ENCODE assay signal across 31 cellular contexts in the genomic region with DNA sequence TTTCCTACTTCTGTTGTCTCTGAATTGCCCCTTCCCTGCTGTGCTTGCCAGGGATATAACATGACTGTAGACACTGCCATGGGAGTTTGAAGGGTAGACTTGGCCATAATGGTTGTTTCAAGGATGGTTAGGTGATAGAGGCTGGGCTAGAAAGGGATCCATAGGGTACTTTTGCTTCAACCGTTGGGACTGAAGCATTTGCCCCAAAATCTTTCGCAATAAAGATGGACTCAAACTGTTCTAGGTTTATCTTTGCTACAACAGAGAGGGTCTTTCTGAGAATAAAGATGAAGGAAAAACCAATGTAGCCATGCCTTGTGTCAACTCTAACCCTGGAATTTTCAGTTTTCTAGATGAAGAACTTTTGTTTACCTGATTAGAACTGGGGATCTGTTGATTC. TPM values are rescaled to one million over a fixed set of nuclear protein-coding genes. Genes with fewer than 3 reads are reported as not detected.
"Had no signal": no experiment of that assay in that cellular context is flagged by ENCODE, and none has a peak within 500 bp of the region (broad histone marks: within the 10 kb centered on the region; RNA-seq: fewer than 3 reads in every experiment).

No MANE protein-coding gene starts in this region.

- FAIRE-seq: urothelium cell line had no signal

- H3K9me3 ChIP-seq: stomach, suprapubic skin, thoracic aorta, thyroid gland, tibial artery, tibial nerve, transverse colon, upper lobe of left lung, upper lobe of right lung, uterus, vagina had no signal

- H3K27ac ChIP-seq: stomach, suprapubic skin, thoracic aorta, thyroid gland, tibial artery, tibial nerve, transverse colon, upper lobe of left lung, upper lobe of right lung, uterus, vagina had no signal

- ATAC-seq: stimulated activated effector memory CD8-positive, alpha-beta T cell treated with anti-CD3 and anti-CD28 coated beads, Interleukin-12 subunit alpha, Interleukin-12 subunit beta, amount 100 ng/mL, for 72 hours; stimulated activated memory B cell treated with anti-CD40 and anti-IgM and Interleukin-4, amounts not matched to agents 10 μg/mL and 1 μg/mL and 100 μg/mL, for 72 hours; stimulated activated naive B cell treated with anti-CD40 and anti-IgM and Interleukin-4, amounts not matched to agents 10 μg/mL and 1 μg/mL and 100 μg/mL, for 72 hours; stimulated activated naive CD8-positive, alpha-beta T cell treated with anti-CD3 and anti-CD28 coated beads, Interleukin-15, amount 100 ng/mL, for 72 hours; stimulated activated naive CD8-positive, alpha-beta T cell treated with anti-CD3 and anti-CD28 coated beads, Interleukin-15, Interleukin-2, amounts not matched to agents 100 U/mL and 50 U/mL, for 24 hours; upper lobe of right lung had no signal

- H3K27me3 ChIP-seq: stomach, suprapubic skin, thyroid gland, tibial artery, tibial nerve, transverse colon, upper lobe of left lung, upper lobe of right lung, uterus, vagina had no signal

- H3K36me3 ChIP-seq: stomach, suprapubic skin, thoracic aorta, thyroid gland, tibial artery, tibial nerve, transverse colon, upper lobe of left lung, upper lobe of right lung, uterus, vagina had no signal

- H3K4me1 ChIP-seq: stomach, suprapubic skin, thyroid gland, tibial artery, tibial nerve, transverse colon, upper lobe of left lung, upper lobe of right lung, uterus, vagina had no signal

- DNase-seq: stimulated activated CD4-positive, alpha-beta T cell treated with anti-CD3 and anti-CD28 coated beads, Interleukin-2, amount 100 ng/mL, for 48 hours; stimulated activated CD4-positive, alpha-beta T cell treated with anti-CD3 and anti-CD28 coated beads, Interleukin-4, amount 100 ng/mL, for 1 hour; stimulated activated CD4-positive, alpha-beta T cell treated with anti-CD3 and anti-CD28 coated beads, Interleukin-4, amount 100 ng/mL, for 24 hours; stimulated activated CD4-positive, alpha-beta T cell treated with anti-CD3 and anti-CD28 coated beads, Interleukin-4, amount 100 ng/mL, for 4 hours; stimulated activated CD8-positive, alpha-beta memory T cell treated with anti-CD3 and anti-CD28 coated beads, Interleukin-4, amount 100 ng/mL, for 48 hours; stimulated activated naive B cell treated with anti-CD40 and anti-IgM and Interleukin-4, amounts not matched to agents 10 μg/mL and 1 μg/mL and 100 μg/mL, for 72 hours; stimulated activated naive CD4-positive, alpha-beta T cell; stimulated activated naive CD4-positive, alpha-beta T cell treated with Interleukin-2 at 50 U/mL for 16 hours; stimulated activated naive CD8-positive, alpha-beta T cell treated with anti-CD3 and anti-CD28 coated beads, Interleukin-15, amount 100 ng/mL, for 72 hours; stimulated activated naive CD8-positive, alpha-beta T cell treated with anti-CD3 and anti-CD28 coated beads, Interleukin-15, Interleukin-2, amounts not matched to agents 100 U/mL and 50 U/mL, for 24 hours; stomach; substantia nigra; thyroid gland; tibial artery; transverse colon; trophoblast cell; upper lobe of left lung; upper lobe of right lung; uterus had no signal

- H3K4me3 ChIP-seq: stomach, suprapubic skin, thoracic aorta, thyroid gland, tibial artery, tibial nerve, transverse colon, upper lobe of left lung, upper lobe of right lung, uterus, vagina had no signal

RNA-seq across cellular contexts. Expression of a gene that starts 27.2 kb away (rescaled TPM):
- total RNA-seq: stomach, subcutaneous adipose tissue, suprapubic skin, temporal lobe, thoracic aorta, thyroid gland, tibial nerve, upper lobe of left lung, upper lobe of right lung, ureter, urinary bladder, uterus, vagina had no signal
- polyA plus RNA-seq: thymus, urinary bladder had no signal
